ENCODE assay signal across 29 cellular contexts in genomic region chr16:17945080-17945601, GRCh38.
A peak's percentile ranks its signal among the peaks of the same experiment; 100 is the strongest.
DNase-seq lines count a peak whose midpoint lies in the region; ATAC-seq, FAIRE-seq and TF ChIP-seq lines count a peak whose summit lies in the region.
"Had no signal": no experiment of that assay in that cellular context is flagged by ENCODE, and none has a peak within 500 bp of the region (broad histone marks: within the 10 kb centered on the region; RNA-seq: fewer than 3 reads in every experiment).

No MANE protein-coding gene starts in this region.

- H3K36me3 ChIP-seq in colonic mucosa: no peaks in the 10 kb centered on the region
- H3K36me3 ChIP-seq: BE2C, HAP-1, SJSA1 had no signal

- no peak for ATAC-seq in activated T-cell treated with anti-CD3 and anti-CD28 coated beads, Interleukin-2, amount 50 U/mL, for 72 hours (replicated peaks in 1 of 2)
- ATAC-seq: GM23338, PC-3, Right ventricle myocardium inferior had no signal

- no peaks in the 10 kb centered on the region for H3K36me3 Mint-ChIP-seq in activated T-cell treated with anti-CD3 and anti-CD28 coated beads, Interleukin-2, amount 50 U/mL, for 72 hours (ENCODE audit: insufficient read depth in 2 of 2)
- H3K36me3 Mint-ChIP-seq: CD14-positive monocyte; CD8-positive, alpha-beta memory T cell had no signal

- FAIRE-seq in urothelium cell line (lab: Jason Lieb, UNC): no peak
- FAIRE-seq: HTR-8/SVneo had no signal

- H3K4me3 ChIP-seq in AG10803 (ENCODE audit: low read length) (no peak overlapping the region), fibroblast of mammary gland (ENCODE audit: control insufficient read depth, low read depth, low read length) (no peak overlapping the region), colonic mucosa (no peak overlapping the region)
- H3K4me3 ChIP-seq: GM23338, HAP-1, SJSA1 had no signal

- intact Hi-C loops in colonic mucosa (cut with DNase I): no loop called here

- peaks cover 30% of the 10 kb centered on the region for H3K27me3 Mint-ChIP-seq in activated T-cell treated with anti-CD3 and anti-CD28 coated beads, Interleukin-2, amount 50 U/mL, for 72 hours (ENCODE audit: low read depth)

- DNase-seq in AG10803 (ENCODE audit: low read depth) (peak; percentile 6), H4 (ENCODE audit: low spot score) (peak; percentile 30), NCI-H2171 treated with DMSO at 0.1 percent for 48 hours (lab: John Stamatoyannopoulos, UW) (peak; percentile 79), fibroblast of mammary gland (ENCODE audit: low read depth) (peak; percentile 29), colonic mucosa (no peak), urothelium cell line (ENCODE audit: low spot score) (no peak)
- no peak for DNase-seq in activated T-cell treated with anti-CD3 and anti-CD28 coated beads, Interleukin-2, amount 50 U/mL, for 72 hours
- DNase-seq: BE2C; CD8-positive, alpha-beta memory T cell; DMS153; DND-41; HFFc6; NCI-H1092 treated with DMSO at 0.1 percent for 48 hours; NCI-H1436; NCI-H187; NCI-H2081 treated with DMSO at 0.1 percent for 48 hours; NCI-H446; NCI-H524 treated with DMSO at 0.1 percent for 48 hours; NCI-H774; NK-92 treated with Interleukin-12 subunit alpha and Interleukin-12 subunit beta, amount 100 ng/mL, for 24 hours; PC-3; T-helper 1 cell had no signal

- no peaks in the 10 kb centered on the region for H3K27me3 ChIP-seq in colonic mucosa
- H3K27me3 ChIP-seq: BE2C, SJSA1 had no signal

- no peaks in the 10 kb centered on the region for H3K9me3 Mint-ChIP-seq in activated T-cell treated with anti-CD3 and anti-CD28 coated beads, Interleukin-2, amount 50 U/mL, for 72 hours
- H3K9me3 Mint-ChIP-seq: CD14-positive monocyte, HFFc6 had no signal

- H3K4me1 Mint-ChIP-seq in activated T-cell treated with anti-CD3 and anti-CD28 coated beads, Interleukin-2, amount 50 U/mL, for 72 hours (ENCODE audit: low read depth): no peaks in the 10 kb centered on the region
- H3K4me1 Mint-ChIP-seq: CD14-positive monocyte; CD8-positive, alpha-beta memory T cell had no signal

- no peaks in the 10 kb centered on the region for H3K9me3 ChIP-seq in colonic mucosa
- H3K9me3 ChIP-seq: BE2C, HAP-1, SJSA1 had no signal

- H3K4me3 Mint-ChIP-seq in activated T-cell treated with anti-CD3 and anti-CD28 coated beads, Interleukin-2, amount 50 U/mL, for 72 hours: no peak overlapping the region
- H3K4me3 Mint-ChIP-seq: CD14-positive monocyte; CD8-positive, alpha-beta memory T cell; GM23338; HFFc6 had no signal

- no peak overlapping the region for H3K27ac Mint-ChIP-seq in activated T-cell treated with anti-CD3 and anti-CD28 coated beads, Interleukin-2, amount 50 U/mL, for 72 hours
- H3K27ac Mint-ChIP-seq: CD14-positive monocyte; CD8-positive, alpha-beta memory T cell; GM23338; HFFc6 had no signal

- H3K9ac ChIP-seq in colonic mucosa (ENCODE audit: low read depth in 2 of 2, low read length in 2 of 2): no peak overlapping the region
- H3K9ac ChIP-seq: KMS-11 had no signal

- TF ChIP-seq CTCF in AG10803 (conservative IDR thresholded peaks at IDR 0.05; ENCODE audit: low read length) (no peak), fibroblast of mammary gland (conservative IDR thresholded peaks at IDR 0.05; ENCODE audit: control insufficient read depth, insufficient read depth, low read depth, low read length) (no peak), colonic mucosa (IDR thresholded peaks at IDR 0.05) (no peak)

- no peaks in the 10 kb centered on the region for H3K4me1 ChIP-seq in colonic mucosa
- H3K4me1 ChIP-seq: BE2C, HAP-1, SJSA1 had no signal

- H3K27ac ChIP-seq in colonic mucosa: no peak overlapping the region
- H3K27ac ChIP-seq: KMS-11, SJSA1 had no signal

Comparison
In these comparisons a context has a peak if more than half of its experiments do, and no peak if none do; other contexts are left out.
1. DNase-seq: peak in AG10803 (single experiment), H4 (single experiment), NCI-H2171 treated with DMSO at 0.1 percent for 48 hours (single experiment) and fibroblast of mammary gland (single experiment); none in activated T-cell treated with anti-CD3 and anti-CD28 coated beads, Interleukin-2, amount 50 U/mL, for 72 hours (0 of 2), colonic mucosa (single experiment) and urothelium cell line (single experiment).